Comparison of ENCODE assay signal across 1 cellular context in the genomic region with DNA sequence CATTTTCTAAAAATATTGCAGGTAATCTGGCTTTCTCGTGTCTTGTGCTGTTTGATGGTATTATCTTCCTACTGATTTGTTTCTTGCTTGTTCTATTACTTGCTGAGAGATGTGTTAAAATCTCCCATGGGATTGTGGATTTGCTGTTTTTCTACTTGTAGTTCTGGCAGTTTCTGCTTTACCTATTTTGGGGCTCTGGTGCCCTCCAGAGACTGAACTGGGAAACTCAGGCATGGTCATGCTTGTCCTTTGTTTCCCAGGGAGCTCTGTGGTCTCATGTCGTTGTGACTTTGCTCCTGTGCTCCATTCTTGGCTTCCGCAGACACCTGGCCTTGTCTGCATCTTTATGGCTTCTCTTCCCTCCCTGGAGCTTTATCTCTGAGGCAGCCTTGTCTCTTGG.
TF ChIP-seq lines count a peak whose summit lies in the region.

No MANE protein-coding gene starts in this region.

TF ChIP-seq in SK-N-SH treated with all-trans-retinoic acid at 6 μM for 48 hours, 23 proteins besides CTCF, POLR2A, EP300 and RAD21 (continued from another document):
- TF ChIP-seq, protein P1, sequence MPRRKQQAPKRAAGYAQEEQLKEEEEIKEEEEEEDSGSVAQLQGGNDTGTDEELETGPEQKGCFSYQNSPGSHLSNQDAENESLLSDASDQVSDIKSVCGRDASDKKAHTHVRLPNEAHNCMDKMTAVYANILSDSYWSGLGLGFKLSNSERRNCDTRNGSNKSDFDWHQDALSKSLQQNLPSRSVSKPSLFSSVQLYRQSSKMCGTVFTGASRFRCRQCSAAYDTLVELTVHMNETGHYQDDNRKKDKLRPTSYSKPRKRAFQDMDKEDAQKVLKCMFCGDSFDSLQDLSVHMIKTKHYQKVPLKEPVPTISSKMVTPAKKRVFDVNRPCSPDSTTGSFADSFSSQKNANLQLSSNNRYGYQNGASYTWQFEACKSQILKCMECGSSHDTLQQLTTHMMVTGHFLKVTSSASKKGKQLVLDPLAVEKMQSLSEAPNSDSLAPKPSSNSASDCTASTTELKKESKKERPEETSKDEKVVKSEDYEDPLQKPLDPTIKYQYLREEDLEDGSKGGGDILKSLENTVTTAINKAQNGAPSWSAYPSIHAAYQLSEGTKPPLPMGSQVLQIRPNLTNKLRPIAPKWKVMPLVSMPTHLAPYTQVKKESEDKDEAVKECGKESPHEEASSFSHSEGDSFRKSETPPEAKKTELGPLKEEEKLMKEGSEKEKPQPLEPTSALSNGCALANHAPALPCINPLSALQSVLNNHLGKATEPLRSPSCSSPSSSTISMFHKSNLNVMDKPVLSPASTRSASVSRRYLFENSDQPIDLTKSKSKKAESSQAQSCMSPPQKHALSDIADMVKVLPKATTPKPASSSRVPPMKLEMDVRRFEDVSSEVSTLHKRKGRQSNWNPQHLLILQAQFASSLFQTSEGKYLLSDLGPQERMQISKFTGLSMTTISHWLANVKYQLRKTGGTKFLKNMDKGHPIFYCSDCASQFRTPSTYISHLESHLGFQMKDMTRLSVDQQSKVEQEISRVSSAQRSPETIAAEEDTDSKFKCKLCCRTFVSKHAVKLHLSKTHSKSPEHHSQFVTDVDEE (CRISPR knock-in tag; IDR thresholded peaks at IDR 0.05): no peak
- TF ChIP-seq ZFP30 (CRISPR knock-in tag; IDR thresholded peaks at IDR 0.05) (no peak), ZNF70 (CRISPR knock-in tag; IDR thresholded peaks at IDR 0.05) (no peak), ZNF8 (CRISPR knock-in tag; IDR thresholded peaks at IDR 0.05) (no peak)
